14 cellular contexts compared by ENCODE assay signal in the genomic region with DNA sequence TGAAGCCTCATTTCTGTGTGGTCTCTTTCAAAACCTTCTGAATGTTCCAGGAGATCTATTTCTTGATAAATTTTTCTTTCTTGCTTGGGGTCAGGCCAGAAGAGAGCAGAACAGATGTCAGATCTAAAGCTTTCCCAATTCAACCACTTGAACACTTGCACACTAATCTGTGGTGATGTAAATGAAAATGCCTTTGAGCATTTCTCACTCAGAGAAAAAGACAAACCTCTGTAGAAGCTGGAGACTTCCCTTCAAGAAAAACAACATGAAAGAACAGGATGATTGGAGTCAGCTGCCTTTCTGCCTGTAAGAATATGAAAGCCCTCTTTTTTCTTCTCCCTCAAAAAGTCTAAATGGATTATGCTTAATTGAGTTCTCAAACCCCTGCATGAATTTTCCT.
DNase-seq lines count a peak whose midpoint lies in the region; TF ChIP-seq lines count a peak whose summit lies in the region.
"Had no signal": no experiment of that assay in that cellular context is flagged by ENCODE, and none has a peak within 500 bp of the region (broad histone marks: within the 10 kb centered on the region; RNA-seq: fewer than 3 reads in every experiment).

No MANE protein-coding gene starts in this region.

- peak overlapping the region; percentile 5 for H3K27ac ChIP-seq in duodenal mucosa (ENCODE audit: low read depth, low read length)
- H3K27ac ChIP-seq: C4-2B, colonic mucosa, HL-60 had no signal

- no peaks in the 10 kb centered on the region for H3K27me3 ChIP-seq in duodenal mucosa (ENCODE audit: control insufficient read depth in 1 of 2, insufficient read depth in 2 of 2, low read length in 2 of 2)
- H3K27me3 ChIP-seq: colonic mucosa, upper lobe of left lung had no signal

- no peak for TF ChIP-seq CTCF in AG04449 (IDR thresholded peaks at IDR 0.05; ENCODE audit: insufficient read depth, low read length, missing control alignments)

- POLR2A ChIA-PET in AG04449 (lab: Yijun Ruan, JAX): interaction anchor here (0.7 to 1.4 kb wide), 4 partner anchors 9 to 65 kb away, joined by 3 to 14 read pairs (median 6); no protein-coding TSS in a partner anchor

- peak; percentile 85 for DNase-seq in AG04449 (ENCODE audit: low read depth, low spot score)
- peak; percentile 23 for DNase-seq in MV-4-11 (lab: John Stamatoyannopoulos, UW)
- peak; percentile 78 for DNase-seq in non-pigmented ciliary epithelial cell (ENCODE audit: low read depth)
- no peak for DNase-seq in stimulated activated CD4-positive, alpha-beta T cell treated with anti-CD3 and anti-CD28 coated beads, Interleukin-1b, Interleukin-23, amount 100 ng/mL, for 48 hours
- DNase-seq in NCI-H1930 (lab: John Stamatoyannopoulos, UW): no peak
- no peak for DNase-seq in SHP77 treated with DMSO at 0.1 percent for 48 hours (lab: John Stamatoyannopoulos, UW)
- no peak for DNase-seq in NCI-H1048 (lab: John Stamatoyannopoulos, UW)
- DNase-seq: colonic mucosa, NCI-H1105 treated with DMSO at 0.1 percent for 48 hours, nephron progenitor cell, upper lobe of left lung had no signal

- H3K9me3 ChIP-seq in duodenal mucosa (ENCODE audit: control insufficient read depth in 1 of 2, low read length in 2 of 2): no peaks in the 10 kb centered on the region
- H3K9me3 ChIP-seq: colonic mucosa, upper lobe of left lung had no signal

- H3K36me3 ChIP-seq in duodenal mucosa (ENCODE audit: control insufficient read depth in 1 of 2, insufficient read depth in 2 of 2, low read length in 2 of 2): no peaks in the 10 kb centered on the region
- H3K36me3 ChIP-seq: colonic mucosa, upper lobe of left lung had no signal

- H3K4me3 ChIP-seq in AG04449 (ENCODE audit: low read depth, low read length) (no peak overlapping the region), duodenal mucosa (ENCODE audit: low read depth in 1 of 2, low read length in 2 of 2) (no peak overlapping the region)
- H3K4me3 ChIP-seq: colonic mucosa, upper lobe of left lung had no signal

- H3K9ac ChIP-seq in duodenal mucosa (ENCODE audit: low read depth in 1 of 2, low read length in 2 of 2): no peak overlapping the region

- H3K4me1 ChIP-seq in duodenal mucosa (ENCODE audit: control insufficient read depth in 1 of 2, insufficient read depth in 2 of 2, low read length in 2 of 2): peaks cover 0 to 14% of the 10 kb centered on the region in 2 donors
- H3K4me1 ChIP-seq: colonic mucosa had no signal

- CTCF ChIA-PET in AG04449 (lab: Yijun Ruan, JAX): interaction anchor here (0.8 to 1.0 kb wide), 2 partner anchors 34 to 64 kb away, joined by 3 to 4 read pairs; no protein-coding TSS in a partner anchor

Comparison
In these comparisons a context has a peak if more than half of its experiments do, and no peak if none do; other contexts are left out.
1. DNase-seq: peak in AG04449 (single experiment), MV-4-11 (single experiment) and non-pigmented ciliary epithelial cell (single experiment); none in stimulated activated CD4-positive, alpha-beta T cell treated with anti-CD3 and anti-CD28 coated beads, Interleukin-1b, Interleukin-23, amount 100 ng/mL, for 48 hours (single experiment), NCI-H1930 (0 of 2), SHP77 treated with DMSO at 0.1 percent for 48 hours (single experiment) and NCI-H1048 (single experiment).